ENCODE assay signal across 27 cellular contexts in the genomic region with DNA sequence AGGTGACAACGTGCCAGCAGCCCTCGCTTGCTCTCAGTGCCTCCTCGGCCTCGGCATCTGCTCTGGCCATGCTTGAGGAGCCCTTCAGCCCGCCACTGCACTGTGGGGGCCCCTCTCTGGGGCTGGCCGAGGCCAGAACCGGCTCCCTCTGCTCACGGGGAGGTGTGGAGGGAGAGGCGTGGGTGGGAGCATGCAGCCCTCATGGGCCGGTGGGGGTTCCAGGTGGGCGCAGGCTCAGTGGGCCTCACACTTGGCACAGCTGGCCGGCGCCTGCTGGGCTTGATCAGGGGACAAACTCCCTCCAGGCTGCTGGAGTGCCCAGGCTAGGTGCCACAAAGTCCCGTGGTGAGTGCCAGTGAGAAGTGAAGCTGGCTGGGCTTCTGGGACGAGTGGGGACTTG.
"Had no signal": no experiment of that assay in that cellular context is flagged by ENCODE, and none has a peak within 500 bp of the region (broad histone marks: within the 10 kb centered on the region; RNA-seq: fewer than 3 reads in every experiment).

No MANE protein-coding gene starts in this region.

- H3K4me3 ChIP-seq: neural progenitor cell, pancreas, psoas muscle, right lobe of liver, skin epidermis, smooth muscle cell, spleen, suprapubic skin, testis, tibial artery, transverse colon, vagina had no signal

- H3K9ac ChIP-seq: neural progenitor cell had no signal

- H3K27ac ChIP-seq: neural progenitor cell, neutrophil, pancreas, psoas muscle, right lobe of liver, skin epidermis, spleen, suprapubic skin, testis, tibial artery, transverse colon, vagina had no signal

- H3K36me3 ChIP-seq: neural progenitor cell, neutrophil, pancreas, right lobe of liver, spleen, suprapubic skin, tibial artery, transverse colon, vagina had no signal

- ATAC-seq: naive thymus-derived CD4-positive, alpha-beta T cell; natural killer cell; pancreas; psoas muscle; right cardiac atrium; stimulated activated memory B cell treated with anti-CD40 and anti-IgM and Interleukin-4, amounts not matched to agents 10 μg/mL and 1 μg/mL and 100 μg/mL, for 72 hours; stimulated activated naive CD8-positive, alpha-beta T cell treated with anti-CD3 and anti-CD28 coated beads, Interleukin-15, amount 100 ng/mL, for 72 hours; stimulated activated naive CD8-positive, alpha-beta T cell treated with anti-CD3 and anti-CD28 coated beads, Interleukin-15, Interleukin-2, amounts not matched to agents 100 U/mL and 50 U/mL, for 24 hours had no signal

- H3K4me2 ChIP-seq: neural progenitor cell, smooth muscle cell had no signal

- DNase-seq: naive thymus-derived CD4-positive, alpha-beta T cell; natural killer cell; nucleus accumbens; psoas muscle; right cardiac atrium; right lobe of liver; spleen; stimulated activated CD4-positive, alpha-beta T cell treated with anti-CD3 and anti-CD28 coated beads, Interleukin-12 subunit alpha, Interleukin-12 subunit beta, amount 100 ng/mL, for 4 hours; stimulated activated CD4-positive, alpha-beta T cell treated with anti-CD3 and anti-CD28 coated beads, Interleukin-1b, Interleukin-23, amount 100 ng/mL, for 48 hours; stimulated activated CD4-positive, alpha-beta T cell treated with anti-CD3 and anti-CD28 coated beads, Interleukin-4, amount 100 ng/mL, for 1 hour; stimulated activated CD4-positive, alpha-beta T cell treated with anti-CD3 and anti-CD28 coated beads, Interleukin-4, amount 100 ng/mL, for 4 hours; stimulated activated CD8-positive, alpha-beta memory T cell treated with anti-CD3 and anti-CD28 coated beads, Interleukin-4, amount 100 ng/mL, for 48 hours; stimulated activated naive CD4-positive, alpha-beta T cell; stimulated activated naive CD8-positive, alpha-beta T cell treated with anti-CD3 and anti-CD28 coated beads, Interleukin-15, amount 100 ng/mL, for 72 hours; stimulated activated naive CD8-positive, alpha-beta T cell treated with anti-CD3 and anti-CD28 coated beads, Interleukin-15, Interleukin-2, amounts not matched to agents 100 U/mL and 50 U/mL, for 24 hours; substantia nigra; testis; tibial artery; transverse colon had no signal

- H2AFZ ChIP-seq: neural progenitor cell had no signal

- H3K4me1 ChIP-seq: neural progenitor cell, pancreas, psoas muscle, right lobe of liver, spleen, suprapubic skin, tibial artery, transverse colon, vagina had no signal

- H3K27me3 ChIP-seq: neural progenitor cell, neutrophil, pancreas, right lobe of liver, spleen, suprapubic skin, testis, tibial artery, transverse colon, vagina had no signal

- H3K9me3 ChIP-seq: neutrophil, pancreas, psoas muscle, right lobe of liver, suprapubic skin, testis, transverse colon, vagina had no signal
